ENCODE assay signal across 18 cellular contexts in the genomic region with DNA sequence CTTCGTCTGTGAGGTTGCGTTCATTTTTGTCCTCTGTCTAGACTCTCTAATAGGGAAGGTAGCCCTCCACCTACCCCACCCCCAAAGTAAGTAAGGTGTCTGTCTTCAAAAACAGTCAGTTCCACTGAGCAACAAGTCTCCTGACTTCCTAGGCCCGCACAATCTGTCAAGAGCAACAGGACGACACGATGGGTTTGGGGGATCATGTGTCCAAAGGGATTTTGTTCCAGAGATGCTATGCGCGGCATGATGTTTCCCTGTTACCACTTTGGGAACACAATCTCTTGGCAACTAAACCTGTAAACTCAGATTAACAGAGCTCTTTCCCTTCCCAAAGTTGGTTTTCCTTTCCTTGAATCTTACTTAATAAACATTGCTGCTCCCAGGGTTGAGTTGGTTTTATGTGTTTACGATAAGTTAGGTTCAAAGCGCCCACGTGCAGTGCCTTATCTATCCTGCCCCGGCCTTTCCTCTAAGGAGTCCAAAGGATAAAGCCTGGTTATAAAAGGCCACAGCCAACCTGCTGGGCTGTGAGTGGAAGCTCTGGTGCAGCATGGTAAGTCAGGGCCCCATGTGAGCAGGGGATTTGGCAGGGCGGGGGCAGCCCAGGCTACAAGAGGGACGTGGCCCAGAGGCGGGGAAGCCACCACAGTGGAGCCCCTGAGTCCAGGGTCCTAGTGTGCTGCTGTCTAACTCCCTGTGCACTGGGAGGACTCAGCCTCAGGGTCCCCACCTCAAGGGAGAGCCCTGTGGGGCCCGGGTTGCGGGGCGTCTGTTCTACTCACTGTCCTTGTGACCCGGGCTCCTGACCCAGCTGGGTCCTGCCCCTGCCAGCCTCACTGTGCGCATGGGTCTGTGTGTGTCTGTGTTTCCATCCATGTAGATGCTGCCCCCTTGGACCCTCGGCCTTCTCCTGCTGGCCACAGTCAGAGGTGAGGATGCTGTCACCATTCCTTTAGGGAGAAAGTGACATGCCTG. TPM values are rescaled to one million over a fixed set of nuclear protein-coding genes. Genes with fewer than 3 reads are reported as not detected.
A peak's percentile ranks its signal among the peaks of the same experiment; 100 is the strongest.
DNase-seq lines count a peak whose midpoint lies in the region; ATAC-seq, FAIRE-seq and TF ChIP-seq lines count a peak whose summit lies in the region.
"Had no signal": no experiment of that assay in that cellular context is flagged by ENCODE, and none has a peak within 500 bp of the region (broad histone marks: within the 10 kb centered on the region; RNA-seq: fewer than 3 reads in every experiment).

A gene (plus strand): TSS at position 531 of the 978 bp plus-strand sequence.

- H3K23ac ChIP-seq in H1 (ENCODE audit: insufficient read length) (no peak within 1 kb of the TSS), neuronal stem cell (ENCODE audit: low read depth, low read length, poor library complexity) (no peak within 1 kb of the TSS)

- TF ChIP-seq EP300 in HepG2 (IDR thresholded peaks at IDR 0.05; ENCODE audit: low read depth in 2 of 2, low read length in 2 of 2) (no peak), HepG2 (CRISPR knock-in tag; IDR thresholded peaks at IDR 0.05; ENCODE audit: borderline replicate concordance) (no peak), H1 (IDR thresholded peaks at IDR 0.05; ENCODE audit: borderline replicate concordance in 1 of 2, low read depth in 2 of 2, low read length in 2 of 2) (no peak)

- H2AFZ ChIP-seq in HepG2 (ENCODE audit: low read length) = peak within 1 kb of the TSS; percentile 9
- H2AFZ ChIP-seq in H1 (ENCODE audit: low read length) = no peak within 1 kb of the TSS
- no peak within 1 kb of the TSS for H2AFZ ChIP-seq in neuronal stem cell (ENCODE audit: low read length)

- in situ Hi-C loops in HepG2 (cut with HindIII; ENCODE audit: extremely low pct_ligation_motif_present, low pct_unique_long_range_greater_than_20kb) = no loop called here

- H3K14ac ChIP-seq in H1 (ENCODE audit: insufficient read length) (no peak within 1 kb of the TSS), neuronal stem cell (ENCODE audit: low read length) (no peak within 1 kb of the TSS)

- H3K79me2 ChIP-seq in HepG2 (ENCODE audit: insufficient read depth, low read length) (no peaks in the 10 kb centered on the region), H1 (ENCODE audit: control insufficient read depth in 1 of 2, insufficient read depth in 2 of 2, low read length in 2 of 2) (no peaks in the 10 kb centered on the region)

- TF ChIP-seq RAD21 in HepG2 (CRISPR knock-in tag; IDR thresholded peaks at IDR 0.05) = no peak
- no peak for TF ChIP-seq RAD21 in H1 (IDR thresholded peaks at IDR 0.05 in 1 of 2, conservative IDR thresholded peaks at IDR 0.05 in 1 of 2; ENCODE audit: low read depth in 2 of 2, low read length in 2 of 2)

- H3K27ac ChIP-seq in HepG2 (ENCODE audit: extremely low read length, insufficient read depth, low read length) (no peak within 1 kb of the TSS), right lobe of liver (no peak within 1 kb of the TSS), H1 (ENCODE audit: low read depth, low read length) (no peak within 1 kb of the TSS), neuronal stem cell (replicated peaks; ENCODE audit: low read length) (no peak within 1 kb of the TSS)
- H3K27ac ChIP-seq: BLaER1 treated with 17β-estradiol and CSF1 and Interleukin-3, amounts not matched to agents 10 nM and 100 nM had no signal

- no peak within 1 kb of the TSS for H4K5ac ChIP-seq in H1 (ENCODE audit: insufficient read length, low read depth, low read length)

- H2BK5ac ChIP-seq in H1 (ENCODE audit: low read depth, low read length) = no peak within 1 kb of the TSS
- no peak within 1 kb of the TSS for H2BK5ac ChIP-seq in neuronal stem cell (ENCODE audit: low read length)

- H2AK5ac ChIP-seq in H1 (ENCODE audit: low read depth, low read length) (no peak within 1 kb of the TSS), neuronal stem cell (ENCODE audit: low read depth, low read length) (peak within 1 kb of the TSS; percentile 66)

- peak within 1 kb of the TSS; percentile 33 for H3K4me2 ChIP-seq in HepG2 (ENCODE audit: low read depth, low read length)
- H3K4me2 ChIP-seq in H1 (ENCODE audit: insufficient read depth in 1 of 2, low read depth in 2 of 2, low read length in 2 of 2) = no peak within 1 kb of the TSS
- H3K4me2 ChIP-seq in neuronal stem cell (ENCODE audit: insufficient read depth, low read length, poor library complexity, severe bottlenecking) = no peak within 1 kb of the TSS
- H3K4me2 ChIP-seq: BLaER1 treated with 17β-estradiol and CSF1 and Interleukin-3, amounts not matched to agents 10 nM and 100 nM had no signal

- H3K36me3 ChIP-seq in HepG2 (replicated peaks in 1 of 2; ENCODE audit: control insufficient read depth in 1 of 2, insufficient read depth in 2 of 2, low read length in 2 of 2) (no peaks in the 10 kb centered on the region), right lobe of liver (no peaks in the 10 kb centered on the region), H1 (ENCODE audit: control insufficient read depth in 2 of 4, insufficient read depth in 4 of 4, low read length in 3 of 4) (no peaks in the 10 kb centered on the region), neuronal stem cell (replicated peaks in 1 of 2; ENCODE audit: control insufficient read depth in 2 of 2, insufficient read depth in 2 of 2, low read length in 2 of 2) (no peaks in the 10 kb centered on the region)
- H3K36me3 ChIP-seq: BLaER1 treated with 17β-estradiol and CSF1 and Interleukin-3, amounts not matched to agents 10 nM and 100 nM had no signal

- FAIRE-seq in HepG2 (lab: Jason Lieb, UNC) (no peak), H1 (lab: Jason Lieb, UNC) (no peak)
- FAIRE-seq: H54 had no signal

- H2BK120ac ChIP-seq in H1 (replicated peaks; ENCODE audit: low read depth, low read length) = no peak within 1 kb of the TSS
- no peak within 1 kb of the TSS for H2BK120ac ChIP-seq in neuronal stem cell (ENCODE audit: low read depth, low read length)

- BruUV-seq in HepG2 (replicated peaks; lab: Mats Ljungman, UMichigan) = no TSS peak

- H3K23me2 ChIP-seq in H1 (ENCODE audit: low read depth, low read length) = no peaks in the 10 kb centered on the region

- H3K9me3 ChIP-seq in HepG2 (ENCODE audit: low read length) = no peaks in the 10 kb centered on the region
- no peaks in the 10 kb centered on the region for H3K9me3 ChIP-seq in right lobe of liver
- H3K9me3 ChIP-seq in H1 (ENCODE audit: insufficient read depth in 2 of 2, low read depth in 1 of 2, low read length in 1 of 2) = no peaks in the 10 kb centered on the region
- no peaks in the 10 kb centered on the region for H3K9me3 ChIP-seq in neuronal stem cell (replicated peaks in 1 of 2; ENCODE audit: control insufficient read depth in 2 of 2, insufficient read depth in 1 of 2, low read depth in 1 of 2, low read length in 2 of 2)
- H3K9me3 ChIP-seq: BLaER1 treated with 17β-estradiol and CSF1 and Interleukin-3, amounts not matched to agents 10 nM and 100 nM had no signal

- H3K4me3 ChIP-seq in HepG2 (replicated peaks in 1 of 3; ENCODE audit: insufficient read depth in 1 of 3, low read depth in 2 of 3, low read length in 3 of 3) (peak within 1 kb of the TSS in 1 of 3 experiments; percentile 17; a peak in 1 of 6 replicates), right lobe of liver (no peak within 1 kb of the TSS), H1 (ENCODE audit: extremely low read depth in 1 of 4, insufficient read depth in 2 of 4, low read depth in 3 of 4, low read length in 4 of 4) (no peak within 1 kb of the TSS), neuronal stem cell (ENCODE audit: low read length in 2 of 2) (no peak within 1 kb of the TSS)
- H3K4me3 ChIP-seq: BLaER1 treated with 17β-estradiol and CSF1 and Interleukin-3, amounts not matched to agents 10 nM and 100 nM had no signal

- intact Hi-C loops in HepG2 (cut with micrococcal nuclease; ENCODE audit: unreplicated experiment) (no loop called here), right lobe of liver (cut with DNase I) (no loop called here)

- TF ChIP-seq POLR2A in HepG2 (IDR thresholded peaks at IDR 0.05; ENCODE audit: insufficient read depth in 1 of 2, low read depth in 2 of 2, low read length in 2 of 2) (no peak), right lobe of liver (IDR thresholded peaks at IDR 0.05) (no peak), H1 (IDR thresholded peaks at IDR 0.05; ENCODE audit: control extremely low read depth in 1 of 2, low read depth in 2 of 2, low read length in 2 of 2) (no peak), erythroblast (IDR thresholded peaks at IDR 0.05; ENCODE audit: low read length) (no peak)

- H4K8ac ChIP-seq in H1 (ENCODE audit: extremely low read depth, insufficient read depth, low read length) (peak within 1 kb of the TSS; percentile 75; the same call in 1 of the 2 replicates), neuronal stem cell (ENCODE audit: low read depth, low read length) (no peak within 1 kb of the TSS)

- POLR2A ChIA-PET in HepG2 (lab: Yijun Ruan, JAX) (no interaction called here), H1 (lab: Charles Lee; ENCODE audit: partially characterized antibody) (no interaction called here)

- no peak within 1 kb of the TSS for H2BK20ac ChIP-seq in H1 (ENCODE audit: low read length)

- H3K4ac ChIP-seq in H1 (replicated peaks; ENCODE audit: insufficient read length, low read depth, low read length) (no peak within 1 kb of the TSS), neuronal stem cell (ENCODE audit: low read length) (no peak within 1 kb of the TSS)

- H3K27me3 ChIP-seq in HepG2 (ENCODE audit: control insufficient read depth in 1 of 2, insufficient read depth in 2 of 2, low read length in 2 of 2) = no peaks in the 10 kb centered on the region; a peak in 1 of 5 replicates
- no peaks in the 10 kb centered on the region for H3K27me3 ChIP-seq in right lobe of liver
- no peaks in the 10 kb centered on the region for H3K27me3 ChIP-seq in H1 (replicated peaks in 1 of 4; ENCODE audit: control insufficient read depth in 3 of 4, extremely low read depth in 1 of 4, insufficient read depth in 3 of 4, low read length in 3 of 4)
- peaks cover 0 to 5% (median 0%) of the 10 kb centered on the region in 3 experiments for H3K27me3 ChIP-seq in neuronal stem cell (ENCODE audit: control insufficient read depth in 3 of 3, insufficient read depth in 3 of 3, low read depth in 1 of 3, low read length in 3 of 3)
- H3K27me3 ChIP-seq: BLaER1 treated with 17β-estradiol and CSF1 and Interleukin-3, amounts not matched to agents 10 nM and 100 nM had no signal

- H2BK15ac ChIP-seq in H1 (ENCODE audit: low read length) (no peak within 1 kb of the TSS), neuronal stem cell (ENCODE audit: low read length) (no peak within 1 kb of the TSS)

- H3K56ac ChIP-seq in H1 (replicated peaks; ENCODE audit: insufficient read length, low read depth, low read length) = no peak within 1 kb of the TSS

- H3K79me1 ChIP-seq in H1 (ENCODE audit: low read depth, low read length) (no peaks in the 10 kb centered on the region), neuronal stem cell (ENCODE audit: low read depth, low read length) (no peaks in the 10 kb centered on the region)

- H3K4me1 ChIP-seq in HepG2 (ENCODE audit: insufficient read depth, low read length) (peaks cover 20% of the 10 kb centered on the region), right lobe of liver (no peaks in the 10 kb centered on the region), H1 (replicated peaks in 1 of 4; ENCODE audit: control insufficient read depth in 3 of 4, insufficient read depth in 4 of 4, low read length in 3 of 4) (no peaks in the 10 kb centered on the region; a peak in 1 of 7 replicates), neuronal stem cell (ENCODE audit: control insufficient read depth in 2 of 2, insufficient read depth in 1 of 2, low read depth in 1 of 2, low read length in 2 of 2) (no peaks in the 10 kb centered on the region)
- H3K4me1 ChIP-seq: BLaER1 treated with 17β-estradiol and CSF1 and Interleukin-3, amounts not matched to agents 10 nM and 100 nM had no signal

- CTCF ChIA-PET in HepG2 (lab: Yijun Ruan, JAX; ENCODE audit: low intra/inter-chr PET ratio, low total read pairs) = no interaction called here
- CTCF ChIA-PET in H1 (lab: Charles Lee; ENCODE audit: partially characterized antibody) = interaction anchor here (0.6 kb wide), 1 partner anchor 172 kb away, joined by 3 read pairs; no protein-coding TSS in a partner anchor

- H3K9ac ChIP-seq in HepG2 (ENCODE audit: insufficient read depth, low read depth, low read length) (no peak within 1 kb of the TSS), H1 (replicated peaks in 1 of 4; ENCODE audit: extremely low read depth in 1 of 4, low read depth in 3 of 4, low read length in 3 of 4) (no peak within 1 kb of the TSS), neuronal stem cell (ENCODE audit: low read depth, low read length, poor library complexity) (no peak within 1 kb of the TSS)
- H3K9ac ChIP-seq: BLaER1 treated with 17β-estradiol and CSF1 and Interleukin-3, amounts not matched to agents 10 nM and 100 nM had no signal

- H4K20me1 ChIP-seq in HepG2 (ENCODE audit: insufficient read depth, low read length) = no peaks in the 10 kb centered on the region
- no peaks in the 10 kb centered on the region for H4K20me1 ChIP-seq in H1 (replicated peaks in 1 of 2; ENCODE audit: control insufficient read depth in 1 of 2, insufficient read depth in 2 of 2, low read length in 2 of 2)
- H4K20me1 ChIP-seq: BLaER1 treated with 17β-estradiol and CSF1 and Interleukin-3, amounts not matched to agents 10 nM and 100 nM had no signal

- TF ChIP-seq CTCF in HepG2 (CRISPR knock-in tag; IDR thresholded peaks at IDR 0.05) (no peak), right lobe of liver (IDR thresholded peaks at IDR 0.05) (no peak), H1 (IDR thresholded peaks at IDR 0.05; ENCODE audit: control extremely low read depth in 1 of 3, insufficient read depth in 1 of 3, low read depth in 1 of 3, low read length in 3 of 3) (no peak)

- H3K18ac ChIP-seq in H1 (ENCODE audit: extremely low read depth, low read length) (no peak within 1 kb of the TSS), neuronal stem cell (ENCODE audit: low read length) (peak within 1 kb of the TSS; percentile 40)

- WGBS in HepG2 (ENCODE audit: low lambda C conversion rate) = 30% methylated on average over 13 of the region's 20 CpGs
- WGBS in right lobe of liver (ENCODE audit: insufficient coverage, low coverage, low lambda C conversion rate, missing lambda C conversion rate) = 41% methylated on average over 9 of the region's 20 CpGs
- 83% methylated on average over 20 of the region's 20 CpGs; no CpG with 5 or more reads in 1 of the 2 experiments for WGBS in H1 (ENCODE audit: extremely low coverage in 1 of 2, insufficient coverage in 1 of 2, insufficient read length in 1 of 2, insufficient replicate concordance in 2 of 2, low coverage in 1 of 2, low lambda C conversion rate in 2 of 2, missing lambda C conversion rate in 1 of 2), 2 experiments
- no CpG with 5 or more reads among the region's 20 CpGs for WGBS in neuronal stem cell (ENCODE audit: extremely low coverage in 2 of 2, insufficient read length in 2 of 2, insufficient replicate concordance in 1 of 2), 2 donors

- H4K91ac ChIP-seq in H1 (replicated peaks; ENCODE audit: insufficient read length, low read length) (no peak within 1 kb of the TSS), neuronal stem cell (ENCODE audit: low read depth, low read length, poor library complexity) (no peak within 1 kb of the TSS)

- peak within 1 kb of the TSS; percentile 11; the same call in 1 of the 2 replicates for H2BK12ac ChIP-seq in H1 (ENCODE audit: low read depth, low read length)
- peak within 1 kb of the TSS; percentile 36 for H2BK12ac ChIP-seq in neuronal stem cell (ENCODE audit: low read length)

- ATAC-seq in HepG2 = peak; percentile 90
- no peak for ATAC-seq in right lobe of liver
- ATAC-seq in GM19455 (IDR thresholded peaks at IDR 0.05; ENCODE audit: unreplicated experiment) = no peak
- no peak for ATAC-seq in GM18870 (IDR thresholded peaks at IDR 0.05; ENCODE audit: unreplicated experiment)

- DNase-seq in HepG2 (ENCODE audit: low spot score) (peak; percentile 48), right lobe of liver (no peak), H1 (ENCODE audit: low read depth in 1 of 2, low spot score in 2 of 2) (no peak), neuronal stem cell (ENCODE audit: low spot score) (no peak), erythroblast (lab: John Stamatoyannopoulos, UW) (no peak), GOT3 (lab: John Stamatoyannopoulos, UW) (no peak)
- DNase-seq: EL, NCI-H1930, NCI-H2171, NCI-H446 treated with DMSO at 0.1 percent for 48 hours, NCI-H774 had no signal

RNA-seq across cellular contexts. Expression of the gene that starts here (rescaled TPM):
- 0.95 and 0.97 TPM in 2 replicates for total RNA-seq in HepG2 (2016; rRNA removed; fragmentation: Illumina TruSeq; extraction: Trizol)
- total RNA-seq in HepG2 (2016; cell fraction: cytosol; rRNA removed; fragmentation: Illumina TruSeq; extraction: Trizol; ENCODE audit: low read depth) = 0.35 and 0.71 TPM in 2 replicates
- 0.59 and 1.6 TPM in 2 replicates for total RNA-seq in HepG2 (2016; cell fraction: insoluble cytoplasmic fraction; rRNA removed; fragmentation: Illumina TruSeq; extraction: Trizol)
- 0.52 and 0.77 TPM in 2 replicates for total RNA-seq in HepG2 (2016; cell fraction: membrane; rRNA removed; fragmentation: Illumina TruSeq; extraction: Trizol)
- 1.3 TPM in 2 replicates for total RNA-seq in HepG2 (2016; cell fraction: nucleus; rRNA removed; fragmentation: Illumina TruSeq; extraction: Trizol)
- polyA plus RNA-seq in HepG2 (2011; rRNA removed) = 0.21 and 0.56 TPM in 2 replicates
- 0.26 and 0.30 TPM in 2 replicates for polyA plus RNA-seq in HepG2 (2011; cell fraction: cytosol; rRNA removed)
- polyA plus RNA-seq in HepG2 (2011; cell fraction: nucleus; rRNA removed) = 0.18 and 0.59 TPM in 2 replicates
- polyA plus RNA-seq in HepG2 (2012) = 0.48 and 0.52 TPM in 2 replicates
- 0.20 and 0.25 TPM in 2 replicates for polyA plus RNA-seq in HepG2 (2016; cell fraction: cytosol; fragmentation: Illumina TruSeq; extraction: Trizol; ENCODE audit: low read depth)
- 0.44 and 0.72 TPM in 2 replicates for polyA plus RNA-seq in HepG2 (2016; cell fraction: insoluble cytoplasmic fraction; fragmentation: Illumina TruSeq; extraction: Trizol; ENCODE audit: low read depth)
- polyA plus RNA-seq in HepG2 (2016; cell fraction: membrane; fragmentation: Illumina TruSeq; extraction: Trizol; ENCODE audit: low read depth) = 0.37 and 0.50 TPM in 2 replicates
- 1.3 and 2.4 TPM in 2 replicates for polyA plus RNA-seq in HepG2 (2016; cell fraction: nucleus; fragmentation: Illumina TruSeq; extraction: Trizol; ENCODE audit: insufficient read depth, low read depth)
- 0.40 TPM in 1 of 2 replicates, not detected in the other for polyA minus RNA-seq in HepG2 (2011; rRNA and poly(A)+ RNA removed; ENCODE audit: low replicate concordance)
- not detected in 2 replicates for polyA minus RNA-seq in HepG2 (2011; cell fraction: cytosol; rRNA and poly(A)+ RNA removed)
- 0.37 TPM in 1 of 2 replicates, not detected in the other for polyA minus RNA-seq in HepG2 (2011; cell fraction: nucleus; rRNA and poly(A)+ RNA removed)
- total RNA-seq in right lobe of liver = not detected
- total RNA-seq in H1 (2021; fragmentation: NEBNext Ultra II Directional; extraction: Animal tissue kit (Norgen Biotek cat#: 25700)) = 0.21 TPM in 1 of 2 replicates, not detected in the other
- 0.11 and 0.13 TPM in 2 replicates for polyA plus RNA-seq in H1 (2011; rRNA removed)
- 0.10 TPM for polyA plus RNA-seq in H1 (2011; cell fraction: cytosol; rRNA removed)
- not detected for polyA plus RNA-seq in H1 (2011; cell fraction: nucleus; rRNA removed)
- 0.32 to 0.98 TPM (median 0.61 TPM) in 3 of 4 replicates, not detected in the other for polyA plus RNA-seq in H1 (2012, experiment 1 of 2)
- 0.20 TPM for polyA plus RNA-seq in H1 (2012, experiment 2 of 2)
- polyA plus RNA-seq in H1 (2013, experiment 1 of 2) = 0.22 TPM
- polyA plus RNA-seq in H1 (2013, experiment 2 of 2) = 0.26 TPM
- not detected in 2 replicates for polyA minus RNA-seq in H1 (2011; rRNA and poly(A)+ RNA removed)
- polyA minus RNA-seq in H1 (2011; cell fraction: cytosol; rRNA and poly(A)+ RNA removed) = not detected
- not detected for polyA minus RNA-seq in H1 (2011; cell fraction: nucleus; rRNA and poly(A)+ RNA removed)
- polyA plus RNA-seq in neuronal stem cell (2013, experiment 1 of 2) = 0.29 TPM
- polyA plus RNA-seq in neuronal stem cell (2013, experiment 2 of 2) = 0.29 TPM
- total RNA-seq: A172, LHCN-M2 had no signal
- polyA plus RNA-seq: IgD-negative memory B cell had no signal
